25 cellular contexts compared by ENCODE assay signal in the genomic region with DNA sequence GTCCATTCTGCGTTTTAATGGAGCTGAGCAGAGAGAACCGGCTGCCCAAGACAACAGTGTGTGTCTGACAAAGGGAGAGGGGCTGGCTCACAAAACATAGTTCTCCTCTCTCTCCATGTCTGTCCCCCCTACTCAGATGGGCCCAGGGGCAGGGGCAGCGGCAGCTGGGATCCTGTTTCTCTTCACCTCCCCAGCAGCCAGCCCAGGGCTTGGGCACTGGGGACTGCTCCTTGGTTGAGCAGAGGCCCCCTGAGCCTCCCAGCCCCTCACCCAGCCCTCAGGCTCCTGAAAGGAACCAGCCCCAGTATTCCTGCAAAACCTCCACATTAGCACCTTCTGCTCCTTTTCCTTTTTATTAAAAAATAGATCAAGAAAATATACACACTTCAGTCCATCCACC.
"Had no signal": no experiment of that assay in that cellular context is flagged by ENCODE, and none has a peak within 500 bp of the region (broad histone marks: within the 10 kb centered on the region; RNA-seq: fewer than 3 reads in every experiment).

No MANE protein-coding gene starts in this region.

- H3K27me3 ChIP-seq: colonic mucosa, dorsolateral prefrontal cortex, esophagus muscularis mucosa, esophagus squamous epithelium, foreskin keratinocyte, gastrocnemius medialis, gastroesophageal sphincter, heart left ventricle, heart right ventricle had no signal

- H3K9me3 ChIP-seq: colonic mucosa, esophagus muscularis mucosa, esophagus squamous epithelium, gastrocnemius medialis, gastroesophageal sphincter, heart left ventricle, heart right ventricle had no signal

- H3K27ac Mint-ChIP-seq: dendritic cell treated with granulocyte-macrophage colony-stimulating factor and Interleukin-4, amounts not matched to agents 40 ng/mL and 50 ng/mL, for 4 days; effector memory CD8-positive, alpha-beta T cell; endodermal cell had no signal

- DNase-seq: colonic mucosa; cortex of kidney; dermis blood vessel endothelial cell; dorsolateral prefrontal cortex; effector CD4-positive, alpha-beta T cell; effector CD8-positive, alpha-beta T cell; effector memory CD4-positive, alpha-beta T cell; effector memory CD8-positive, alpha-beta T cell; endodermal cell; erythroblast; esophagus squamous epithelium; foreskin fibroblast; foreskin keratinocyte; foreskin melanocyte; gastrocnemius medialis; glutamatergic neuron; head of caudate nucleus; heart right ventricle had no signal

- H3K4me3 ChIP-seq: colonic mucosa, coronary artery, dorsolateral prefrontal cortex, esophagus muscularis mucosa, esophagus squamous epithelium, gastrocnemius medialis, gastroesophageal sphincter, heart left ventricle, heart right ventricle had no signal

- ATAC-seq: effector memory CD8-positive, alpha-beta T cell; esophagus mucosa; foreskin keratinocyte; gastrocnemius medialis; gastroesophageal sphincter had no signal

- H3K9me3 Mint-ChIP-seq: dendritic cell treated with granulocyte-macrophage colony-stimulating factor and Interleukin-4, amounts not matched to agents 40 ng/mL and 50 ng/mL, for 4 days; effector memory CD8-positive, alpha-beta T cell; endodermal cell had no signal

- H3K4me3 Mint-ChIP-seq: dendritic cell treated with granulocyte-macrophage colony-stimulating factor and Interleukin-4, amounts not matched to agents 40 ng/mL and 50 ng/mL, for 4 days; effector memory CD8-positive, alpha-beta T cell; endodermal cell had no signal

- H3K27ac ChIP-seq: colonic mucosa, coronary artery, epithelial cell of prostate, esophagus muscularis mucosa, esophagus squamous epithelium, foreskin keratinocyte, gastrocnemius medialis, gastroesophageal sphincter, heart left ventricle had no signal

- H3K4me1 ChIP-seq: colonic mucosa, foreskin keratinocyte had no signal
